1 cellular context compared by ENCODE assay signal in the genomic region with DNA sequence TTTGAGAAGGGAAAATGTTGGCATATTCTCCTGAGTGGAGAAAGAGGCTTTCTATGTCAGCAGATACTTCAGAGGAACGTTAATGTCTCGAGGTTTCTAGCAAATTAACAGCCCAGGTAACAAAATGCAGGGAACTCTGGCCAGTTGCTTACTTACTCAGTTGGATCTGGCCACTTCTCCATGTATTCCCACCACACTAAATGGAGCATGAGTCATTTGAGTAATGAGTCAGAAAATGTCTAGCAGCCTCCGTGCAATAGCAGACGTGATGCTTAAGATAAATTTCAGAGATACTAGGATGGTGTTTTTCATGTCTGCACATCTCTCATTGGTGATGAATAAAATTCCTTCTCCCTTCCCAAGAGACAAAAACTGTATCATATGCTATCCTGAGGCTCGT.
A peak's percentile ranks its signal among the peaks of the same experiment; 100 is the strongest.
TF ChIP-seq lines count a peak whose summit lies in the region.

No MANE protein-coding gene starts in this region.

TF ChIP-seq in HEK293, 187 proteins besides CTCF, POLR2A, EP300 and RAD21 (continued from another document):
- TF ChIP-seq, protein P1, sequence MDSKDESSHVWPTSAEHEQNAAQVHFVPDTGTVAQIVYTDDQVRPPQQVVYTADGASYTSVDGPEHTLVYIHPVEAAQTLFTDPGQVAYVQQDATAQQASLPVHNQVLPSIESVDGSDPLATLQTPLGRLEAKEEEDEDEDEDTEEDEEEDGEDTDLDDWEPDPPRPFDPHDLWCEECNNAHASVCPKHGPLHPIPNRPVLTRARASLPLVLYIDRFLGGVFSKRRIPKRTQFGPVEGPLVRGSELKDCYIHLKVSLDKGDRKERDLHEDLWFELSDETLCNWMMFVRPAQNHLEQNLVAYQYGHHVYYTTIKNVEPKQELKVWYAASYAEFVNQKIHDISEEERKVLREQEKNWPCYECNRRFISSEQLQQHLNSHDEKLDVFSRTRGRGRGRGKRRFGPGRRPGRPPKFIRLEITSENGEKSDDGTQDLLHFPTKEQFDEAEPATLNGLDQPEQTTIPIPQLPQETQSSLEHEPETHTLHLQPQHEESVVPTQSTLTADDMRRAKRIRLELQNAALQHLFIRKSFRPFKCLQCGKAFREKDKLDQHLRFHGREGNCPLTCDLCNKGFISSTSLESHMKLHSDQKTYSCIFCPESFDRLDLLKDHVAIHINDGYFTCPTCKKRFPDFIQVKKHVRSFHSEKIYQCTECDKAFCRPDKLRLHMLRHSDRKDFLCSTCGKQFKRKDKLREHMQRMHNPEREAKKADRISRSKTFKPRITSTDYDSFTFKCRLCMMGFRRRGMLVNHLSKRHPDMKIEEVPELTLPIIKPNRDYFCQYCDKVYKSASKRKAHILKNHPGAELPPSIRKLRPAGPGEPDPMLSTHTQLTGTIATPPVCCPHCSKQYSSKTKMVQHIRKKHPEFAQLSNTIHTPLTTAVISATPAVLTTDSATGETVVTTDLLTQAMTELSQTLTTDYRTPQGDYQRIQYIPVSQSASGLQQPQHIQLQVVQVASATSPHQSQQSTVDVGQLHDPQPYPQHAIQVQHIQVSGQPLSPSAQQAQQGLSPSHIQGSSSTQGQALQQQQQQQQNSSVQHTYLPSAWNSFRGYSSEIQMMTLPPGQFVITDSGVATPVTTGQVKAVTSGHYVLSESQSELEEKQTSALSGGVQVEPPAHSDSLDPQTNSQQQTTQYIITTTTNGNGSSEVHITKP (tag by site-specific recombination; IDR thresholded peaks at IDR 0.05): peak; percentile 34; the same call in 1 of the 2 replicates
- TF ChIP-seq ZNF112 (tag by site-specific recombination; IDR thresholded peaks at IDR 0.05): no peak
